In the genomic region with DNA sequence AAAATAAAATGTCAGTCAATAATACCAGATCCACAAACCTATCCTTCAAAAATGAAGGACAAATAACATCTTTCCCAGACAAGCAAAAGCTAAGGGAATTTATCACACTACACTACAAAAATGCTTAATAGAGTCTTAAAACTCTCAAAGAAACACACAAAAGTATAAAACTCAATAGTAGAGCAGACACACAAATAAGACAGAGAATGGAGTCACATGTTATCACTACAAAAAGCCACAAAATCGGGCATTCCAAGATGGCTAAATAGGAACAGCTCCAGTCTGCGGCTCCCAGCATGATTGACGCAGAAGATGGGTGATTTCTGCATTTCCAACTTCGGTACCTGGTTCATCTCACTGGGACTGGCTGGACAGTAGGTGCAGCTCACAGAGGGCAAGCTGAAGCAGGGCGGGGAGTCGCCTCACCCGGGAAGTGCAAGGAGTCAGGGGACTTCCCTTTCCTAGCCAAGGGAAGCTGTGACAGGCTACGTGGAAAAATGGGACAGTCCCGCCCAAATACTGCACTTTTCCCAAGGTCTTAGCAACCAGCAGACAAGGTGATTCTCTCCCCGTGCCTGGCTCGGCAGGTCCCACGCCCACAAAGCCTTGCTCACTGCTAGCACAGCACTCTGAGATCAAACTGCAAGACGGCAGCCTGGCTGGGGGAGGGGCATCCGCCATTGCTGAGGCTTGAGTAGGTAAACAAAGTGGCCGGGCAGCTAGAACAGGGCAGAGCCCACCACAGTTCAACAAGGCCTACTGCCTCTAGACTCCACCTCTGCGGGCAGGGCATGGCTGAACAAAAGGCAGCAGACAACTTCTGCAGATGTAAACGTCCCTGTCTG, we compare ENCODE assay signal across 1 cellular context.
TF ChIP-seq lines count a peak whose summit lies in the region.

No MANE protein-coding gene starts in this region.

TF ChIP-seq in SK-N-SH, 30 proteins besides CTCF, POLR2A, EP300 and RAD21 (continued from another document):
- TF ChIP-seq ZBTB33 (IDR thresholded peaks at IDR 0.05; ENCODE audit: borderline replicate concordance, low read depth) (no peak), SIN3A (IDR thresholded peaks at IDR 0.05; ENCODE audit: borderline replicate concordance, low read depth, low read length) (no peak)
